Comparison of ENCODE assay signal across 8 cellular contexts in genomic region chrX:132219343-132219768, GRCh38. TPM values are rescaled to one million over a fixed set of nuclear protein-coding genes. Genes with fewer than 3 reads are reported as not detected.
DNase-seq lines count a peak whose midpoint lies in the region; ATAC-seq and TF ChIP-seq lines count a peak whose summit lies in the region.

Gene RAP2C (minus strand): TSS chrX:132219447. CDS start chrX:132217268, 2,179 bp downstream.

- peaks cover 0 to 11% of the 10 kb centered on the region in 2 experiments; a peak in 3 of 4 replicates for H3K4me1 ChIP-seq in HCT116 (ENCODE audit: control insufficient read depth in 1 of 2, insufficient read depth in 2 of 2, low read length in 2 of 2)
- peaks cover 5 to 22% (median 10%) of the 10 kb centered on the region in 4 donors for H3K4me1 ChIP-seq in upper lobe of left lung

- CTCF ChIA-PET in HCT116 (lab: Charles Lee) = interaction anchor here (0.6 to 3.1 kb wide), 11 partner anchors 11 to 412 kb away, joined by 3 to 38 read pairs (median 4); no protein-coding TSS in a partner anchor

- no peak within 1 kb of the TSS for H2AFZ ChIP-seq in HCT116 (ENCODE audit: low read depth, low read length, poor library complexity, severe bottlenecking)

- H3K36me3 ChIP-seq in GM06990 (ENCODE audit: control insufficient read depth, insufficient read depth, low read length) = no peaks in the 10 kb centered on the region
- no peaks in the 10 kb centered on the region for H3K36me3 ChIP-seq in HCT116 (ENCODE audit: control insufficient read depth in 1 of 2, insufficient read depth in 2 of 2, low read length in 2 of 2)
- H3K36me3 ChIP-seq in upper lobe of left lung = no peaks in the 10 kb centered on the region

- TF ChIP-seq RAD21 in HCT116 (IDR thresholded peaks at IDR 0.05; ENCODE audit: low read depth) = peak; percentile 57

- TF ChIP-seq EP300 in upper lobe of left lung (IDR thresholded peaks at IDR 0.05) = no peak

- peaks cover 24% of the 10 kb centered on the region for H3K79me2 ChIP-seq in HCT116 (ENCODE audit: insufficient read depth, low read length)

- peaks cover 29% of the 10 kb centered on the region for H3K4me1 Mint-ChIP-seq in activated naive CD4-positive, alpha-beta T cell treated with anti-CD3 and anti-CD28 coated beads, Interleukin-2, amount 50 U/mL, for 24 hours

- peaks cover 1% of the 10 kb centered on the region for H3K36me3 Mint-ChIP-seq in activated naive CD4-positive, alpha-beta T cell treated with anti-CD3 and anti-CD28 coated beads, Interleukin-2, amount 50 U/mL, for 24 hours

- H3K27ac ChIP-seq in HCT116 (ENCODE audit: low read depth, low read length) (peak within 1 kb of the TSS; percentile 58), upper lobe of left lung (peak within 1 kb of the TSS; percentile 98 to 99 (median 98))

- no peaks in the 10 kb centered on the region for H4K20me1 ChIP-seq in HCT116 (ENCODE audit: insufficient read depth)

- no TSS peak for BruUV-seq in HCT116 (replicated peaks; lab: Mats Ljungman, UMichigan)

- POLR2A ChIA-PET in HCT116 (lab: Charles Lee) = no interaction called here

- ATAC-seq in HCT116 (peak; percentile 64), omental fat pad (ENCODE audit: low FRiP score) (peak; percentile 62), upper lobe of left lung (ENCODE audit: low FRiP score in 2 of 2) (peak; percentile 84 to 90)

- H3K27me3 Mint-ChIP-seq in activated naive CD4-positive, alpha-beta T cell treated with anti-CD3 and anti-CD28 coated beads, Interleukin-2, amount 50 U/mL, for 24 hours = no peaks in the 10 kb centered on the region

- intact Hi-C loops in HCT116 (cut with micrococcal nuclease) = loop anchor here (1.0 to 2.0 kb wide), 3 partner anchors 127 to 378 kb away; partner anchors contain the start of gene STK26

- H3K9me3 ChIP-seq in HCT116 (ENCODE audit: control insufficient read depth in 1 of 2, insufficient read depth in 1 of 2, low read depth in 1 of 2, low read length in 2 of 2) (no peaks in the 10 kb centered on the region), upper lobe of left lung (no peaks in the 10 kb centered on the region)

- H3K9me2 ChIP-seq in HCT116 (ENCODE audit: insufficient read depth) = no peaks in the 10 kb centered on the region

- peak within 1 kb of the TSS; percentile 75 for H3K9ac ChIP-seq in HCT116 (ENCODE audit: low read length)

- WGBS in upper lobe of left lung, 2 donors = 0 to 31% methylated on average over 3 to 6 of the region's 6 CpGs

- H3K4me3 Mint-ChIP-seq in activated naive CD4-positive, alpha-beta T cell treated with anti-CD3 and anti-CD28 coated beads, Interleukin-2, amount 50 U/mL, for 24 hours = peak within 1 kb of the TSS; percentile 92

- H3K27me3 ChIP-seq in GM06990 (replicated peaks; ENCODE audit: control insufficient read depth, insufficient read depth, low read length) (no peaks in the 10 kb centered on the region), HCT116 (ENCODE audit: insufficient read depth, low read length) (no peaks in the 10 kb centered on the region), upper lobe of left lung (no peaks in the 10 kb centered on the region)

- peak; percentile 39 for DNase-seq in GM06990 (ENCODE audit: extremely low read depth, insufficient read length)
- peak; percentile 53 for DNase-seq in HCT116 (ENCODE audit: low read depth, low spot score)
- peak; percentile 81 for DNase-seq in M059J (ENCODE audit: low read depth)
- DNase-seq in SK-N-DZ (ENCODE audit: low spot score) = peak; percentile 67
- peak; percentile 64 for DNase-seq in glomerular visceral epithelial cell (ENCODE audit: extremely low spot score)
- peak; percentile 47 for DNase-seq in omental fat pad (ENCODE audit: low spot score)
- DNase-seq in upper lobe of left lung = peak; percentile 30 to 86

- peak within 1 kb of the TSS; percentile 68 for H3K4me2 ChIP-seq in HCT116 (ENCODE audit: low read length)

- RAD21 ChIA-PET in HCT116 (lab: Charles Lee; ENCODE audit: low non-redundant PET in 1 of 2, low total read pairs in 2 of 2, uncharacterized antibody in 2 of 2, unreplicated experiment in 2 of 2) = interaction anchor here (1.1 to 1.3 kb wide), 3 partner anchors 127 to 378 kb away, joined by 5 to 6 read pairs (median 5); no protein-coding TSS in a partner anchor

- H3K4me3 ChIP-seq in GM06990 (replicated peaks; ENCODE audit: low read depth, low read length) = peak within 1 kb of the TSS; percentile 54
- H3K4me3 ChIP-seq in HCT116 (replicated peaks in 1 of 2; ENCODE audit: low read depth in 1 of 2, low read length in 2 of 2) = peak within 1 kb of the TSS; percentile 61 to 72
- peak within 1 kb of the TSS; percentile 36 to 83 (median 73) for H3K4me3 ChIP-seq in upper lobe of left lung

- H3K27ac Mint-ChIP-seq in activated naive CD4-positive, alpha-beta T cell treated with anti-CD3 and anti-CD28 coated beads, Interleukin-2, amount 50 U/mL, for 24 hours = peak within 1 kb of the TSS; percentile 94

- H3K9me3 Mint-ChIP-seq in activated naive CD4-positive, alpha-beta T cell treated with anti-CD3 and anti-CD28 coated beads, Interleukin-2, amount 50 U/mL, for 24 hours = no peaks in the 10 kb centered on the region

- no peak for TF ChIP-seq POLR2A in HCT116 (IDR thresholded peaks at IDR 0.05; ENCODE audit: borderline replicate concordance, extremely low read depth, insufficient read depth, insufficient read length)
- TF ChIP-seq POLR2A in upper lobe of left lung (IDR thresholded peaks at IDR 0.05) = no peak

- TF ChIP-seq CTCF in GM06990 (IDR thresholded peaks at IDR 0.05; ENCODE audit: insufficient read depth, low read length, poor library complexity, severe bottlenecking) = peak; percentile 65
- peak; percentile 47 to 60 (median 55); a peak in 5 of 6 replicates for TF ChIP-seq CTCF in HCT116 (IDR thresholded peaks at IDR 0.05 in 2 of 3, conservative IDR thresholded peaks at IDR 0.05 in 1 of 3; ENCODE audit: borderline replicate concordance in 1 of 3, insufficient read depth in 1 of 3, low read depth in 2 of 3, low read length in 2 of 3)
- TF ChIP-seq CTCF in omental fat pad (IDR thresholded peaks at IDR 0.05) = no peak
- peak; percentile 26 to 61 (median 40) for TF ChIP-seq CTCF in upper lobe of left lung (IDR thresholded peaks at IDR 0.05)

TF ChIP-seq in HCT116, 20 proteins besides CTCF, POLR2A, EP300 and RAD21:
- TF ChIP-seq MAX (IDR thresholded peaks at IDR 0.05) (peak; percentile 70), POLR2AphosphoS5 (IDR thresholded peaks at IDR 0.05; ENCODE audit: low read depth, low read length) (peak; percentile 35; the same call in 1 of the 2 replicates), SRF (IDR thresholded peaks at IDR 0.05; ENCODE audit: low read depth) (no peak)

RNA-seq across cellular contexts. Expression of gene RAP2C, which starts in this region (rescaled TPM):
- total RNA-seq in HCT116 (2021; ENCODE audit: unreplicated experiment) = 19.9 TPM
- 11.6 and 12.1 TPM in 2 replicates for polyA plus RNA-seq in HCT116 (2012)
- 51.3 and 64.9 TPM in 2 replicates for total RNA-seq in M059J (2014; rRNA removed; shearing (Covaris generic))
- 13.9 and 14.2 TPM in 2 replicates for polyA plus RNA-seq in SK-N-DZ (2014; cell fraction: cytosol; rRNA removed)
- 5.8 and 8.1 TPM in 2 replicates for polyA plus RNA-seq in SK-N-DZ (2014; cell fraction: nucleus; rRNA removed)
- 10 to 100 TPM; 18.0 to 24.3 (median 20.4) TPM for total RNA-seq in omental fat pad
- total RNA-seq in upper lobe of left lung = 10 to 100 TPM; 13.5 to 27.2 (median 22.0) TPM

Comparison
In these comparisons a context has a peak if more than half of its experiments do, and no peak if none do; other contexts are left out.
1. Peak in every context shown above with its lines: DNase-seq, ATAC-seq, H3K4me3 ChIP-seq and H3K27ac ChIP-seq.
2. CTCF ChIP-seq: peak in GM06990 (single experiment), HCT116 (3 of 3) and upper lobe of left lung (6 of 6); none in omental fat pad (0 of 3).